In the genomic region with DNA sequence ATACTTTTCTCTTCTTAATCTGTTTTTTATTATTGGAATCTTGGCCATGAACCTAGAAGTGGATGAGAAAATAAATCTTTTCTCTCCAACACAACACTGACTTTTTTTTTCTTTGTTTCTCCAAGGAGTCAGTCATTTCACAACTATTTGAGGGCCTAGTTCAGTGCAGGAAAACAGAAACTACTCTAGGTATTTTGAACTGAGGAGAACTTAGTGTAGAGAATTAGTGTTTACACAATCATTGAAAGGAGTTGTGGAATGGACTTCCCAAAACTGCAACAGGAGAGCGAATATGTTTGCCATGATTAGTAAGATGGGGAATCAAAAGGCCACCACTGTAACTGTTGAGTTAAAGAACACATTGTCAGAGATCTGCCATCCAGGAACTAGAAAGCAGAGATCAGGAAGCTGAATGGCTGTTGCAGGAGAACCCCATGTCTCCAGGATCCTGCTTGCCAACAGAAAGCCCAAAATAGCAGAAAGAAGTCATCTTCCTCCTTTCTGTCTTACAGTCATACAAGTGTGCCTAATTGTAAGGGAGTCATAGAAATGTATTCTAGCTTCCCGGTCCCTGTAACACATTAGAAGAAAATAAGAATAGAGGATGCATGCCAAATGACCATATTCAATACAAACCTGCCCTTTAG, we compare ENCODE assay signal across 25 cellular contexts. TPM values are rescaled to one million over a fixed set of nuclear protein-coding genes. Genes with fewer than 3 reads are reported as not detected.
"Had no signal": no experiment of that assay in that cellular context is flagged by ENCODE, and none has a peak within 500 bp of the region (broad histone marks: within the 10 kb centered on the region; RNA-seq: fewer than 3 reads in every experiment).

No MANE protein-coding gene starts in this region.

- H3K36me3 ChIP-seq: breast epithelium, left ventricle myocardium inferior, upper lobe of left lung had no signal

- H3K4me1 Mint-ChIP-seq: activated B cell treated with CpG ODN at 0.5 μM for 24 hours; activated CD4-positive, alpha-beta T cell treated with anti-CD3 and anti-CD28 coated beads for 36 hours; activated naive CD8-positive, alpha-beta T cell treated with anti-CD3 and anti-CD28 coated beads for 36 hours; natural killer cell had no signal

- H3K36me3 Mint-ChIP-seq: activated naive CD8-positive, alpha-beta T cell treated with anti-CD3 and anti-CD28 coated beads for 36 hours; natural killer cell had no signal

- H3K9me3 ChIP-seq: breast epithelium, left ventricle myocardium inferior, psoas muscle, upper lobe of left lung had no signal

- H3K27ac ChIP-seq: breast epithelium, coronary artery, left ventricle myocardium inferior, psoas muscle had no signal

- H3K4me3 Mint-ChIP-seq: activated B cell treated with CpG ODN at 0.5 μM for 24 hours; activated CD4-positive, alpha-beta T cell treated with anti-CD3 and anti-CD28 coated beads for 36 hours; activated naive CD8-positive, alpha-beta T cell treated with anti-CD3 and anti-CD28 coated beads for 36 hours; natural killer cell had no signal

- DNase-seq: activated B cell treated with CpG ODN at 0.5 μM for 24 hours; activated CD4-positive, alpha-beta T cell treated with anti-CD3 and anti-CD28 coated beads for 36 hours; activated CD4-positive, alpha-beta T cell treated with anti-CD3 and anti-CD28 coated beads, Interleukin-2, amount 50 U/mL, for 48 hours; activated naive CD4-positive, alpha-beta T cell treated with Interleukin-2 at 50 U/mL for 16 hours; activated naive CD8-positive, alpha-beta T cell treated with anti-CD3 and anti-CD28 coated beads for 36 hours; activated T-cell treated with anti-CD3 and anti-CD28 coated beads, Interleukin-2, amount 50 U/mL, for 48 hours; amniotic stem cell; cerebellar nuclear complex; erythroblast; foreskin fibroblast; left ventricle myocardium inferior; mammary epithelial cell; midbrain; natural killer cell; psoas muscle; right cardiac atrium; stimulated activated CD4-positive, alpha-beta T cell treated with anti-CD3 and anti-CD28 coated beads, Interleukin-4, amount 100 ng/mL, for 4 hours; stimulated activated naive CD8-positive, alpha-beta T cell treated with anti-CD3 and anti-CD28 coated beads, Interleukin-15, Interleukin-2, amounts not matched to agents 100 U/mL and 50 U/mL, for 24 hours; T-helper 9 cell; upper lobe of left lung had no signal

- H3K27ac Mint-ChIP-seq: activated B cell treated with CpG ODN at 0.5 μM for 24 hours; activated CD4-positive, alpha-beta T cell treated with anti-CD3 and anti-CD28 coated beads for 36 hours; activated naive CD8-positive, alpha-beta T cell treated with anti-CD3 and anti-CD28 coated beads for 36 hours; natural killer cell had no signal

- H3K9me3 Mint-ChIP-seq: activated B cell treated with CpG ODN at 0.5 μM for 24 hours; activated naive CD8-positive, alpha-beta T cell treated with anti-CD3 and anti-CD28 coated beads for 36 hours; natural killer cell had no signal

- H3K4me1 ChIP-seq: breast epithelium, left ventricle myocardium inferior, psoas muscle had no signal

- H3K27me3 ChIP-seq: breast epithelium, upper lobe of left lung had no signal

- ATAC-seq: activated CD4-positive, alpha-beta T cell treated with anti-CD3 and anti-CD28 coated beads for 36 hours; natural killer cell; psoas muscle; right cardiac atrium; stimulated activated naive CD8-positive, alpha-beta T cell treated with anti-CD3 and anti-CD28 coated beads, Interleukin-15, Interleukin-2, amounts not matched to agents 100 U/mL and 50 U/mL, for 24 hours had no signal

- H3K4me3 ChIP-seq: breast epithelium, coronary artery, left ventricle myocardium inferior, psoas muscle, upper lobe of left lung had no signal

RNA-seq across cellular contexts. Expression of a gene that starts 20.4 kb away (rescaled TPM):
- total RNA-seq: activated B cell treated with CpG ODN at 0.5 μM for 24 hours; activated CD4-positive, alpha-beta T cell treated with anti-CD3 and anti-CD28 coated beads for 36 hours; activated naive CD8-positive, alpha-beta T cell treated with anti-CD3 and anti-CD28 coated beads for 36 hours; T-helper 1 cell treated with Interleukin-12 subunit alpha and Interleukin-12 subunit beta and Interleukin-4 antibody, amounts not matched to agents 30 ng/mL and 1 ng/mL, for 36 hours had no signal

RNA-seq across cellular contexts. Expression of a gene that starts 59.4 kb away (rescaled TPM):
- total RNA-seq: activated B cell treated with CpG ODN at 0.5 μM for 24 hours, kidney epithelial cell, osteocyte had no signal
